21 cellular contexts compared by ENCODE assay signal in the genomic region with DNA sequence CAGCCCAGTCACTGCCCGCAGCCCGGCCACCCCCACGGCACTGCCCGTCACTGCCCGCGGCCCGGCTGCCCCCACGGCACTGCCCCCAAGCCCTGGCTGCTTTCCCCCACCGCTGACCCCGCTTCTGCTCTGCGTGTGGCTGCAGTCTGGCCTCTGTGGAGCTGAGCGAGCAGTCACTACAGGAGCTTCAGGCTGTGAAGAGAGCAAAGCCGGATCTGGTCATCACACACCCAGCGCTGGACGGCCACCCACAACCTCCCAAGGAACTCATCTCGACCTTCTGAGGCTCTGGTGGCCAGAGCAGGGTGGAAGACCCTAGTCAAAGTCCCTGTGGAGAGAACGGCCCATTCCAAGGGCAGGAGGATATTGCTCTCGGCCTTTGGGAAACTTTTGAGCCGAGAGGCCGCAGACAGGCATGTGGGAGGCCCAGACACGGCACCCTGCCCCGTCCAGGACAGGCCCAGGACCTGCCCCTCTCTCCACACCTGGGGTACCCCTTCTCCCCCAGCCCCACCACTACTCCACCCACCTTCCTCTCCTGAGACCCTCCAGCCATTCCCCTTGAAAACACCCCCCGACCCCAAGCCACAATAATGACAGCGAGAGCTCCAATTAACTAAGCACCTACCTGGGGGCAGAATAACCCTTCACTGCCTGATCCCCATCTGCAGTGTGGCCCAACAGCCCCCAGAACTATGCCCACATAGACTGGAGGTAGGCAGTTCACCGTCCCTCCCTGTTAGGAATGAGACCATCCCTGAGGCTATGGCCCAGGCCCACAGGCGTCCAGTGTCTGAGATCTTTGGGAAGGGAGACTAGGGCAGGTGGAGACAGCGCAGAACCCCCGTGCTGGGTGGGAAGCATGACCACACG. TPM values are rescaled to one million over a fixed set of nuclear protein-coding genes. Genes with fewer than 3 reads are reported as not detected.
DNase-seq lines count a peak whose midpoint lies in the region; ATAC-seq and FAIRE-seq lines count a peak whose summit lies in the region.
"Had no signal": no experiment of that assay in that cellular context is flagged by ENCODE, and none has a peak within 500 bp of the region (broad histone marks: within the 10 kb centered on the region; RNA-seq: fewer than 3 reads in every experiment).

No MANE protein-coding gene starts in this region.

- ATAC-seq in left colon (no peak), HG03520 (IDR thresholded peaks at IDR 0.05; ENCODE audit: unreplicated experiment) (no peak)
- ATAC-seq: heart right ventricle, right lobe of liver had no signal

- H3K9me3 Mint-ChIP-seq in activated T-cell treated with anti-CD3 and anti-CD28 coated beads, Interleukin-2, amount 50 U/mL, for 24 hours, result no peaks in the 10 kb centered on the region
- H3K9me3 Mint-ChIP-seq: stimulated activated naive CD8-positive, alpha-beta T cell treated with anti-CD3 and anti-CD28 coated beads, Interleukin-15, Interleukin-2, amounts not matched to agents 100 ng/mL and 50 ng/mL, for 24 hours had no signal

- H3K9ac ChIP-seq in NT2/D1 (ENCODE audit: insufficient read length, low read depth), result peak overlapping the region; percentile 64

- H3K4me3 ChIP-seq in NT2/D1 (ENCODE audit: insufficient read length, low read depth), result no peak overlapping the region
- H3K4me3 ChIP-seq in small intestine (ENCODE audit: low read depth in 1 of 2, low read length in 2 of 2), result no peak overlapping the region
- H3K4me3 ChIP-seq: esophagus squamous epithelium, heart right ventricle, right lobe of liver had no signal

- 57 to 71% (median 63%) methylated on average over 22 to 29 of the region's 29 CpGs for WGBS in small intestine, 3 donors

- intact Hi-C loops in left colon (cut with DNase I, micrococcal nuclease), result no loop called here

- peaks cover 2% of the 10 kb centered on the region for H3K36me3 Mint-ChIP-seq in activated T-cell treated with anti-CD3 and anti-CD28 coated beads, Interleukin-2, amount 50 U/mL, for 24 hours (ENCODE audit: low read depth)

- peaks cover 6% of the 10 kb centered on the region for H3K36me3 ChIP-seq in NT2/D1 (ENCODE audit: insufficient read depth, insufficient read length, low read length)
- H3K36me3 ChIP-seq in small intestine (ENCODE audit: control insufficient read depth in 2 of 2, insufficient read depth in 2 of 2, low read length in 2 of 2), result peaks cover 3 to 23% of the 10 kb centered on the region in 2 donors
- H3K36me3 ChIP-seq: esophagus squamous epithelium, heart right ventricle, right lobe of liver, WERI-Rb-1 had no signal

- peak; percentile 30 for DNase-seq in activated T-cell treated with anti-CD3 and anti-CD28 coated beads, Interleukin-2, amount 50 U/mL, for 24 hours
- no peak for DNase-seq in activated T-cell treated with anti-CD3 and anti-CD28 coated beads for 4 hours
- no peak for DNase-seq in NT2/D1 (ENCODE audit: low read depth, low spot score)
- peak; percentile 3 to 20 for DNase-seq in left colon
- peak; percentile 19 for DNase-seq in small intestine
- no peak for DNase-seq in NCI-H524 treated with DMSO at 0.1 percent for 48 hours (lab: John Stamatoyannopoulos, UW)
- DNase-seq in NCI-H2081 treated with DMSO at 0.1 percent for 48 hours (lab: John Stamatoyannopoulos, UW), result no peak
- DNase-seq: dermis blood vessel endothelial cell, esophagus squamous epithelium, GF-D8, KBM-7, kidney glomerular epithelial cell, NCI-H1105 treated with DMSO at 0.1 percent for 48 hours, NCI-H2227 treated with DMSO at 0.1 percent for 48 hours, WERI-Rb-1 had no signal

- no peak overlapping the region for H3K27ac Mint-ChIP-seq in activated T-cell treated with anti-CD3 and anti-CD28 coated beads, Interleukin-2, amount 50 U/mL, for 24 hours
- H3K27ac Mint-ChIP-seq: stimulated activated naive CD8-positive, alpha-beta T cell treated with anti-CD3 and anti-CD28 coated beads, Interleukin-15, Interleukin-2, amounts not matched to agents 100 ng/mL and 50 ng/mL, for 24 hours had no signal

- H3K9me3 ChIP-seq in NT2/D1 (ENCODE audit: insufficient read depth, low read length), result no peaks in the 10 kb centered on the region
- H3K9me3 ChIP-seq in small intestine (ENCODE audit: control insufficient read depth, low read depth), result no peaks in the 10 kb centered on the region
- H3K9me3 ChIP-seq: Caco-2, esophagus squamous epithelium, heart right ventricle, right lobe of liver had no signal

- H3K27ac ChIP-seq in small intestine (ENCODE audit: low read depth in 1 of 2, low read length in 1 of 2), result peak overlapping the region; percentile 28 to 40
- H3K27ac ChIP-seq: esophagus squamous epithelium, heart right ventricle, right lobe of liver, WERI-Rb-1 had no signal

- H3K27me3 ChIP-seq in NT2/D1 (ENCODE audit: insufficient read depth, insufficient read length) (peaks cover 30% of the 10 kb centered on the region), small intestine (ENCODE audit: control insufficient read depth in 2 of 2, insufficient read depth in 2 of 2, low read length in 2 of 2) (peaks cover 0 to 14% of the 10 kb centered on the region in 2 donors)
- H3K27me3 ChIP-seq: right lobe of liver had no signal

- H3K4me3 Mint-ChIP-seq in activated T-cell treated with anti-CD3 and anti-CD28 coated beads, Interleukin-2, amount 50 U/mL, for 24 hours, result no peak overlapping the region
- H3K4me3 Mint-ChIP-seq: stimulated activated naive CD8-positive, alpha-beta T cell treated with anti-CD3 and anti-CD28 coated beads, Interleukin-15, Interleukin-2, amounts not matched to agents 100 ng/mL and 50 ng/mL, for 24 hours had no signal

- no peak for FAIRE-seq in small intestine (lab: Jason Lieb, UNC)

- peaks cover 16% of the 10 kb centered on the region for H3K4me1 ChIP-seq in NT2/D1 (ENCODE audit: insufficient read depth, insufficient read length)
- peaks cover 1 to 4% of the 10 kb centered on the region in 2 donors for H3K4me1 ChIP-seq in small intestine (ENCODE audit: control insufficient read depth in 2 of 2, insufficient read depth in 1 of 2, low read depth in 1 of 2, low read length in 1 of 2)

- peaks cover 51% of the 10 kb centered on the region for H3K4me1 Mint-ChIP-seq in activated T-cell treated with anti-CD3 and anti-CD28 coated beads, Interleukin-2, amount 50 U/mL, for 24 hours (ENCODE audit: low read depth)

- peaks cover 33% of the 10 kb centered on the region for H3K27me3 Mint-ChIP-seq in activated T-cell treated with anti-CD3 and anti-CD28 coated beads, Interleukin-2, amount 50 U/mL, for 24 hours

RNA-seq across cellular contexts. Expression of gene PGGHG, which starts 3.7 kb away (rescaled TPM):
- total RNA-seq in left colon, result 10 to 100 TPM; 18.8 to 20.6 TPM
- polyA plus RNA-seq in small intestine, result 100 to 1,000 TPM; 118 to 154 (median 127) TPM

RNA-seq across cellular contexts. Expression of gene NLRP6, which starts 7.0 kb away (rescaled TPM):
- total RNA-seq in left colon, result under 1 TPM; 0.92 TPM
- 10 to 100 TPM; 42.2 to 72.4 (median 45.0) TPM for polyA plus RNA-seq in small intestine
- total RNA-seq: Caco-2, dermis blood vessel endothelial cell had no signal
- polyA plus RNA-seq: AG04450 had no signal

RNA-seq across cellular contexts. Expression of gene IFITM5, which starts 14.1 kb away (rescaled TPM):
- total RNA-seq in left colon, result not detected
- not detected for polyA plus RNA-seq in small intestine
- total RNA-seq: Caco-2, dermis blood vessel endothelial cell, esophagus squamous epithelium, heart right ventricle, right lobe of liver had no signal
- polyA plus RNA-seq: AG04450, heart right ventricle had no signal

RNA-seq across cellular contexts. Expression of gene IFITM2, which starts 22.4 kb away (rescaled TPM):
- 100 to 1,000 TPM in 1 of 2 donors, 10 to 100 TPM in 1; 87.7 to 133 TPM for total RNA-seq in left colon
- 100 to 1,000 TPM in 1 of 3 donors, 10 to 100 TPM in 2; 21.7 to 490 (median 71.3) TPM for polyA plus RNA-seq in small intestine

RNA-seq across cellular contexts. Expression of gene IFITM1, which starts 28.6 kb away (rescaled TPM):
- total RNA-seq in left colon, result 100 to 1,000 TPM in 1 of 2 donors, 10 to 100 TPM in 1; 85.6 to 127 TPM
- polyA plus RNA-seq in small intestine, result 100 to 1,000 TPM in 1 of 3 donors, 10 to 100 TPM in 1, 1 to 10 TPM in 1; 8.9 to 520 (median 50.0) TPM

Comparison
In these comparisons a context has a peak if more than half of its experiments do, and no peak if none do; other contexts are left out.
1. DNase-seq: peak in activated T-cell treated with anti-CD3 and anti-CD28 coated beads, Interleukin-2, amount 50 U/mL, for 24 hours (single experiment), left colon (2 of 2) and small intestine (single experiment); none in activated T-cell treated with anti-CD3 and anti-CD28 coated beads for 4 hours (single experiment), NT2/D1 (single experiment), NCI-H524 treated with DMSO at 0.1 percent for 48 hours (single experiment) and NCI-H2081 treated with DMSO at 0.1 percent for 48 hours (single experiment).